31 cellular contexts compared by ENCODE assay signal in the genomic region with DNA sequence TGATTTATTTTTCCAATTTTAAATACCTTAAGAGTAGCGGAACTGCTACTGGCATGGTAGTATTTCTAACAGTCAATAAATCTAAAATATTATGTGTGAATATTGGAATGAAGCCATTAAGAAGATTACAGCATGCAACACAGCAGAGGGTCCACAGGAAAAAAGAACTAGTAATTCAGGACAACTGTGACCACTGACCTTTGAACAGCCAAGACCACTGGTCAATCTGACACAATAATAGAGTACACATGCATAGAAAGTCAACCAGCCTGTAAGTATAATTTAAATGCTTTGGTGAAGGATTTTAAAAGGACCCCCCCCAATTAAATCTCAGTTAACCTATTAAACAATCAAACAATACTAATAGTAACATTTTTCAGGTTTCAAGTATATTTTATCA.
A peak's percentile ranks its signal among the peaks of the same experiment; 100 is the strongest.
DNase-seq lines count a peak whose midpoint lies in the region; ATAC-seq, FAIRE-seq and TF ChIP-seq lines count a peak whose summit lies in the region.
"Had no signal": no experiment of that assay in that cellular context is flagged by ENCODE, and none has a peak within 500 bp of the region (broad histone marks: within the 10 kb centered on the region; RNA-seq: fewer than 3 reads in every experiment).

No MANE protein-coding gene starts in this region.

- BruUV-seq in HepG2 (replicated peaks; lab: Mats Ljungman, UMichigan), result no TSS peak

- no peaks in the 10 kb centered on the region for H3K79me2 ChIP-seq in HepG2 (ENCODE audit: insufficient read depth, low read length)

- FAIRE-seq in HepG2 (lab: Jason Lieb, UNC), result no peak
- peak; percentile 92 for FAIRE-seq in D721Med (lab: Jason Lieb, UNC)
- FAIRE-seq: A549 had no signal

- CTCF ChIA-PET in HepG2 (lab: Yijun Ruan, JAX; ENCODE audit: low intra/inter-chr PET ratio, low total read pairs), result no interaction called here

- POLR2A ChIA-PET in HepG2 (lab: Yijun Ruan, JAX), result no interaction called here

- TF ChIP-seq POLR2A in HepG2 (IDR thresholded peaks at IDR 0.05; ENCODE audit: insufficient read depth in 1 of 2, low read depth in 2 of 2, low read length in 2 of 2) (no peak), right lobe of liver (IDR thresholded peaks at IDR 0.05) (no peak)

- no peak overlapping the region for H3K9ac ChIP-seq in HepG2 (ENCODE audit: insufficient read depth, low read depth, low read length)
- H3K9ac ChIP-seq: BLaER1; BLaER1 treated with 17β-estradiol and CSF1 and Interleukin-3, amounts not matched to agents 10 nM and 100 nM had no signal

- WGBS in HepG2 (ENCODE audit: low lambda C conversion rate), result 97% methylated on average over 1 of the region's 1 CpG
- 100% methylated on average over 1 of the region's 1 CpG for WGBS in right lobe of liver (ENCODE audit: insufficient coverage, low coverage, low lambda C conversion rate, missing lambda C conversion rate)

- TF ChIP-seq EP300 in HepG2 (IDR thresholded peaks at IDR 0.05; ENCODE audit: low read depth in 2 of 2, low read length in 2 of 2) (no peak), HepG2 (CRISPR knock-in tag; IDR thresholded peaks at IDR 0.05; ENCODE audit: borderline replicate concordance) (no peak)

- intact Hi-C loops in HepG2 (cut with micrococcal nuclease; ENCODE audit: unreplicated experiment) (no loop called here), right lobe of liver (cut with DNase I) (no loop called here)

- in situ Hi-C loops in HepG2 (cut with HindIII; ENCODE audit: extremely low pct_ligation_motif_present, low pct_unique_long_range_greater_than_20kb), result no loop called here

- no peak for TF ChIP-seq RAD21 in HepG2 (CRISPR knock-in tag; IDR thresholded peaks at IDR 0.05)

- DNase-seq in HepG2 (ENCODE audit: low spot score) (peak; percentile 32), right lobe of liver (no peak), D721Med (ENCODE audit: insufficient read length, low spot score) (no peak), NCI-H69 (lab: John Stamatoyannopoulos, UW) (peak; percentile 75), NK-92 (lab: John Stamatoyannopoulos, UW; ENCODE audit: unreplicated experiment) (no peak)
- no peak for DNase-seq in activated CD4-positive, alpha-beta T cell treated with anti-CD3 and anti-CD28 coated beads, Interleukin-2, amount 50 U/mL, for 1 hour
- DNase-seq: 8988T; ACHN; AML-193; BE2C; C1 segment of cervical spinal cord; Caco-2; Calu3; CD4-positive, alpha-beta memory T cell; CD4-positive, alpha-beta T cell; CD4-positive, CD25-positive, alpha-beta regulatory T cell; CD8-positive, alpha-beta memory T cell; CD8-positive, alpha-beta T cell; COR-L47; DMS 273 treated with DMSO at 0.1 percent for 48 hours; DMS153; DMS53; DMS79; DMS79 treated with DMSO at 0.1 percent for 48 hours; DND-41; EL had no signal

- H3K36me3 ChIP-seq in HepG2 (replicated peaks in 1 of 2; ENCODE audit: control insufficient read depth in 1 of 2, insufficient read depth in 2 of 2, low read length in 2 of 2), result no peaks in the 10 kb centered on the region
- no peaks in the 10 kb centered on the region for H3K36me3 ChIP-seq in right lobe of liver
- H3K36me3 ChIP-seq: BE2C; BLaER1; BLaER1 treated with 17β-estradiol and CSF1 and Interleukin-3, amounts not matched to agents 10 nM and 100 nM had no signal

- H3K4me2 ChIP-seq in HepG2 (ENCODE audit: low read depth, low read length), result 0 out of 2 replicates have a peak overlapping the region, but pooled peaks have one; percentile 18
- H3K4me2 ChIP-seq: A549; BLaER1; BLaER1 treated with 17β-estradiol and CSF1 and Interleukin-3, amounts not matched to agents 10 nM and 100 nM had no signal

- TF ChIP-seq CTCF in HepG2 (CRISPR knock-in tag; IDR thresholded peaks at IDR 0.05), result no peak
- TF ChIP-seq CTCF in right lobe of liver (IDR thresholded peaks at IDR 0.05), result no peak
- TF ChIP-seq CTCF in D721Med (IDR thresholded peaks at IDR 0.05; ENCODE audit: insufficient read depth, missing control alignments), result no peak

- no peak overlapping the region for H2AFZ ChIP-seq in HepG2 (ENCODE audit: low read length)

- H3K4me1 ChIP-seq in HepG2 (ENCODE audit: insufficient read depth, low read length), result peaks cover 8% of the 10 kb centered on the region; the same call in 1 of the 2 replicates
- no peaks in the 10 kb centered on the region for H3K4me1 ChIP-seq in right lobe of liver
- H3K4me1 ChIP-seq: A549; BLaER1; BLaER1 treated with 17β-estradiol and CSF1 and Interleukin-3, amounts not matched to agents 10 nM and 100 nM; Caco-2 had no signal

- H3K27ac ChIP-seq in HepG2 (ENCODE audit: extremely low read length, insufficient read depth, low read length), result no peak overlapping the region
- H3K27ac ChIP-seq in right lobe of liver, result no peak overlapping the region
- H3K27ac ChIP-seq: 22Rv1; A549; BLaER1; BLaER1 treated with 17β-estradiol and CSF1 and Interleukin-3, amounts not matched to agents 10 nM and 100 nM; C4-2B had no signal

- H4K20me1 ChIP-seq in HepG2 (ENCODE audit: insufficient read depth, low read length), result no peaks in the 10 kb centered on the region
- H4K20me1 ChIP-seq: BLaER1; BLaER1 treated with 17β-estradiol and CSF1 and Interleukin-3, amounts not matched to agents 10 nM and 100 nM had no signal

- H3K27me3 ChIP-seq in HepG2 (ENCODE audit: control insufficient read depth in 1 of 2, insufficient read depth in 2 of 2, low read length in 2 of 2) (no peaks in the 10 kb centered on the region), right lobe of liver (no peaks in the 10 kb centered on the region)
- H3K27me3 ChIP-seq: BE2C; BLaER1; BLaER1 treated with 17β-estradiol and CSF1 and Interleukin-3, amounts not matched to agents 10 nM and 100 nM had no signal

- peak; percentile 52; the same call in 2 of the 3 replicates for ATAC-seq in HepG2
- no peak for ATAC-seq in right lobe of liver
- ATAC-seq: A549; CD8-positive, alpha-beta T cell had no signal

- H3K4me3 ChIP-seq in HepG2 (replicated peaks in 1 of 3; ENCODE audit: insufficient read depth in 1 of 3, low read depth in 2 of 3, low read length in 3 of 3) (no peak overlapping the region), right lobe of liver (no peak overlapping the region)
- H3K4me3 ChIP-seq: A549; BLaER1; BLaER1 treated with 17β-estradiol and CSF1 and Interleukin-3, amounts not matched to agents 10 nM and 100 nM had no signal

- H3K9me3 ChIP-seq in HepG2 (ENCODE audit: low read length), result no peaks in the 10 kb centered on the region
- no peaks in the 10 kb centered on the region for H3K9me3 ChIP-seq in right lobe of liver
- H3K9me3 ChIP-seq: A549; BE2C; BLaER1; BLaER1 treated with 17β-estradiol and CSF1 and Interleukin-3, amounts not matched to agents 10 nM and 100 nM; Caco-2 had no signal

TF ChIP-seq in HepG2, 621 proteins besides CTCF, POLR2A, EP300 and RAD21 (continues in another document):
- TF ChIP-seq TBX2 (CRISPR knock-in tag; IDR thresholded peaks at IDR 0.05; ENCODE audit: borderline replicate concordance) (no peak), ZNF746 (CRISPR knock-in tag; IDR thresholded peaks at IDR 0.05) (no peak), JUNB (CRISPR knock-in tag; IDR thresholded peaks at IDR 0.05; ENCODE audit: borderline replicate concordance) (no peak), HNF4A (CRISPR knock-in tag; IDR thresholded peaks at IDR 0.05) (peak; percentile 52), ONECUT2 (CRISPR knock-in tag; IDR thresholded peaks at IDR 0.05) (no peak), NCOR1 (IDR thresholded peaks at IDR 0.05; ENCODE audit: borderline replicate concordance, low read length) (no peak), GATA4 (IDR thresholded peaks at IDR 0.05; ENCODE audit: borderline replicate concordance, low read depth) (no peak), ZNF468 (CRISPR knock-in tag; IDR thresholded peaks at IDR 0.05) (no peak), ZNF709 (CRISPR knock-in tag; IDR thresholded peaks at IDR 0.05) (no peak), NBN (conservative IDR thresholded peaks at IDR 0.05) (no peak), HNF4G (IDR thresholded peaks at IDR 0.05; ENCODE audit: borderline replicate concordance, low read depth, low read length) (peak; percentile 48; the same call in 1 of the 2 replicates), HNF4G (CRISPR knock-in tag; IDR thresholded peaks at IDR 0.05; ENCODE audit: borderline replicate concordance, low read depth) (no peak), CC2D1A (CRISPR knock-in tag; IDR thresholded peaks at IDR 0.05) (no peak), ZNF326 (CRISPR knock-in tag; IDR thresholded peaks at IDR 0.05; ENCODE audit: borderline replicate concordance) (no peak), MED1 (CRISPR knock-in tag; IDR thresholded peaks at IDR 0.05) (no peak), KDM3A (CRISPR knock-in tag; IDR thresholded peaks at IDR 0.05; ENCODE audit: low read depth) (no peak), SIN3A (IDR thresholded peaks at IDR 0.05; ENCODE audit: borderline replicate concordance, low read depth, low read length) (no peak), SIX4 (CRISPR knock-in tag; IDR thresholded peaks at IDR 0.05) (no peak)
- TF ChIP-seq, protein P1, sequence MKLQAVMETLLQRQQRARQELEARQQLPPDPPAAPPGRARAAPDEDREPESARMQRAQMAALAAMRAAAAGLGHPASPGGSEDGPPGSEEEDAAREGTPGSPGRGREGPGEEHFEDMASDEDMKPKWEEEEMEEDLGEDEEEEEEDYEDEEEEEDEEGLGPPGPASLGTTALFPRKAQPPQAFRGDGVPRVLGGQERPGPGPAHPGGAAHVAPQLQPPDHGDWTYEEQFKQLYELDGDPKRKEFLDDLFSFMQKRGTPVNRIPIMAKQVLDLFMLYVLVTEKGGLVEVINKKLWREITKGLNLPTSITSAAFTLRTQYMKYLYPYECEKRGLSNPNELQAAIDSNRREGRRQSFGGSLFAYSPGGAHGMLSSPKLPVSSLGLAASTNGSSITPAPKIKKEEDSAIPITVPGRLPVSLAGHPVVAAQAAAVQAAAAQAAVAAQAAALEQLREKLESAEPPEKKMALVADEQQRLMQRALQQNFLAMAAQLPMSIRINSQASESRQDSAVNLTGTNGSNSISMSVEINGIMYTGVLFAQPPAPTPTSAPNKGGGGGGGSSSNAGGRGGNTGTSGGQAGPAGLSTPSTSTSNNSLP (IDR thresholded peaks at IDR 0.05; ENCODE audit: low read depth, low read length), result no peak
- TF ChIP-seq, protein P2, sequence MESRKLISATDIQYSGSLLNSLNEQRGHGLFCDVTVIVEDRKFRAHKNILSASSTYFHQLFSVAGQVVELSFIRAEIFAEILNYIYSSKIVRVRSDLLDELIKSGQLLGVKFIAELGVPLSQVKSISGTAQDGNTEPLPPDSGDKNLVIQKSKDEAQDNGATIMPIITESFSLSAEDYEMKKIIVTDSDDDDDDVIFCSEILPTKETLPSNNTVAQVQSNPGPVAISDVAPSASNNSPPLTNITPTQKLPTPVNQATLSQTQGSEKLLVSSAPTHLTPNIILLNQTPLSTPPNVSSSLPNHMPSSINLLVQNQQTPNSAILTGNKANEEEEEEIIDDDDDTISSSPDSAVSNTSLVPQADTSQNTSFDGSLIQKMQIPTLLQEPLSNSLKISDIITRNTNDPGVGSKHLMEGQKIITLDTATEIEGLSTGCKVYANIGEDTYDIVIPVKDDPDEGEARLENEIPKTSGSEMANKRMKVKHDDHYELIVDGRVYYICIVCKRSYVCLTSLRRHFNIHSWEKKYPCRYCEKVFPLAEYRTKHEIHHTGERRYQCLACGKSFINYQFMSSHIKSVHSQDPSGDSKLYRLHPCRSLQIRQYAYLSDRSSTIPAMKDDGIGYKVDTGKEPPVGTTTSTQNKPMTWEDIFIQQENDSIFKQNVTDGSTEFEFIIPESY (CRISPR knock-in tag; IDR thresholded peaks at IDR 0.05), result no peak

Comparison
In these comparisons a context has a peak if more than half of its experiments do, and no peak if none do; other contexts are left out.
1. DNase-seq: peak in HepG2 (single experiment) and NCI-H69 (single experiment); none in right lobe of liver (0 of 3), D721Med (single experiment), activated CD4-positive, alpha-beta T cell treated with anti-CD3 and anti-CD28 coated beads, Interleukin-2, amount 50 U/mL, for 1 hour (single experiment) and NK-92 (single experiment).